In genomic region chr4:42673084-42673429, GRCh38 we compare ENCODE assay signal across 8 cellular contexts. TPM values are rescaled to one million over a fixed set of nuclear protein-coding genes. Genes with fewer than 3 reads are reported as not detected.
DNase-seq lines count a peak whose midpoint lies in the region; ATAC-seq and TF ChIP-seq lines count a peak whose summit lies in the region.

No MANE protein-coding gene starts in this region.

- H3K27me3 Mint-ChIP-seq in HFFc6 (ENCODE audit: insufficient read depth): peaks cover 5% of the 10 kb centered on the region

- no peak overlapping the region for H3K9ac ChIP-seq in mammary epithelial cell (ENCODE audit: insufficient read depth, low read length)

- no peaks in the 10 kb centered on the region for H4K20me1 ChIP-seq in mammary epithelial cell (ENCODE audit: insufficient read depth, low read length)

- H3K4me1 ChIP-seq in mammary epithelial cell (ENCODE audit: insufficient read depth, low read length): no peaks in the 10 kb centered on the region

- no peak for ATAC-seq in GM18907 (IDR thresholded peaks at IDR 0.05; ENCODE audit: unreplicated experiment)

- intact Hi-C loops in mammary epithelial cell (cut with micrococcal nuclease): no loop called here

- no peak overlapping the region for H3K27ac Mint-ChIP-seq in HFFc6

- no peak overlapping the region for H3K4me3 Mint-ChIP-seq in HFFc6

- in situ Hi-C loops in mammary epithelial cell (cut with MboI; ENCODE audit: low sequenced_read_pairs in 2 of 2): no loop called here

- no peaks in the 10 kb centered on the region for H3K36me3 ChIP-seq in mammary epithelial cell (ENCODE audit: insufficient read depth, low read length)

- H3K4me3 ChIP-seq in mammary epithelial cell (replicated peaks in 1 of 3; ENCODE audit: insufficient read depth in 1 of 3, low read depth in 2 of 3, low read length in 3 of 3): no peak overlapping the region

- peaks cover 8% of the 10 kb centered on the region for H3K27me3 ChIP-seq in mammary epithelial cell (ENCODE audit: insufficient read depth, low read length)

- WGBS in mammary epithelial cell (ENCODE audit: low coverage, missing lambda C conversion rate): 5% methylated on average over 2 of the region's 2 CpGs

- TF ChIP-seq CTCF in mammary epithelial cell (conservative IDR thresholded peaks at IDR 0.05 in 1 of 2, IDR thresholded peaks at IDR 0.05 in 1 of 2; ENCODE audit: extremely low read depth in 1 of 2, insufficient read depth in 1 of 2, low read depth in 1 of 2, low read length in 2 of 2) (no peak), HFFc6 (IDR thresholded peaks at IDR 0.05) (no peak)

- no peaks in the 10 kb centered on the region for H3K9me3 Mint-ChIP-seq in HFFc6

- no peaks in the 10 kb centered on the region for H3K36me3 Mint-ChIP-seq in HFFc6 (ENCODE audit: low read depth)

- dilution Hi-C loops in mammary epithelial cell (cut with HindIII; ENCODE audit: low sequenced_read_pairs): no loop called here

- BruUV-seq in mammary epithelial cell (replicated peaks; lab: Mats Ljungman, UMichigan): no TSS peak

- H3K4me2 ChIP-seq in mammary epithelial cell (ENCODE audit: insufficient read depth, low read depth, low read length): no peak overlapping the region

- no peak overlapping the region for H3K27ac ChIP-seq in mammary epithelial cell (ENCODE audit: insufficient read depth, low read depth, low read length)

- DNase-seq in GDM1 (lab: John Stamatoyannopoulos, UW): peak; percentile 12
- peak; percentile 51 for DNase-seq in NCI-H187 treated with DMSO at 0.1 percent for 48 hours (lab: John Stamatoyannopoulos, UW)
- DNase-seq in mammary epithelial cell: peak; percentile 2
- DNase-seq in mucosa of gallbladder (ENCODE audit: low spot score): peak; percentile 12
- no peak for DNase-seq in HFFc6
- DNase-seq in OCI-M1 (lab: John Stamatoyannopoulos, UW): no peak
- no peak for DNase-seq in NCI-H446 (lab: John Stamatoyannopoulos, UW)

- H3K4me1 Mint-ChIP-seq in HFFc6 (ENCODE audit: low read depth): no peaks in the 10 kb centered on the region

- no peaks in the 10 kb centered on the region for H3K79me2 ChIP-seq in mammary epithelial cell (ENCODE audit: insufficient read depth, low read length)

- no peak overlapping the region for H2AFZ ChIP-seq in mammary epithelial cell (ENCODE audit: low read depth, low read length)

- H3K9me3 ChIP-seq in mammary epithelial cell (replicated peaks; ENCODE audit: insufficient read depth, low read length): no peaks in the 10 kb centered on the region

- CTCF ChIA-PET in mammary epithelial cell (lab: Charles Lee; ENCODE audit: low non-redundant PET): no interaction called here

RNA-seq across cellular contexts. Expression of gene ATP8A1, which starts 16.2 kb away (rescaled TPM):
- total RNA-seq in mammary epithelial cell (under 1 TPM in 1 of 2 donors, not detected in 1; 0.67 TPM), mucosa of gallbladder (5.1 TPM)
- polyA plus RNA-seq in mammary epithelial cell: 0.03 TPM
- not detected for polyA minus RNA-seq in mammary epithelial cell
- under 1 TPM; 0.03 to 0.28 (median 0.11) TPM for total RNA-seq in HFFc6 (2021; fragmentation: NEBNext Ultra II Directional; extraction: Animal tissue kit (Norgen Biotek cat#: 25700))

Comparison
In these comparisons a context has a peak if more than half of its experiments do, and no peak if none do; other contexts are left out.
1. DNase-seq: peak in GDM1 (single experiment), NCI-H187 treated with DMSO at 0.1 percent for 48 hours (single experiment), mammary epithelial cell (single experiment) and mucosa of gallbladder (single experiment); none in HFFc6 (single experiment), OCI-M1 (single experiment) and NCI-H446 (0 of 2).